In the genomic region with DNA sequence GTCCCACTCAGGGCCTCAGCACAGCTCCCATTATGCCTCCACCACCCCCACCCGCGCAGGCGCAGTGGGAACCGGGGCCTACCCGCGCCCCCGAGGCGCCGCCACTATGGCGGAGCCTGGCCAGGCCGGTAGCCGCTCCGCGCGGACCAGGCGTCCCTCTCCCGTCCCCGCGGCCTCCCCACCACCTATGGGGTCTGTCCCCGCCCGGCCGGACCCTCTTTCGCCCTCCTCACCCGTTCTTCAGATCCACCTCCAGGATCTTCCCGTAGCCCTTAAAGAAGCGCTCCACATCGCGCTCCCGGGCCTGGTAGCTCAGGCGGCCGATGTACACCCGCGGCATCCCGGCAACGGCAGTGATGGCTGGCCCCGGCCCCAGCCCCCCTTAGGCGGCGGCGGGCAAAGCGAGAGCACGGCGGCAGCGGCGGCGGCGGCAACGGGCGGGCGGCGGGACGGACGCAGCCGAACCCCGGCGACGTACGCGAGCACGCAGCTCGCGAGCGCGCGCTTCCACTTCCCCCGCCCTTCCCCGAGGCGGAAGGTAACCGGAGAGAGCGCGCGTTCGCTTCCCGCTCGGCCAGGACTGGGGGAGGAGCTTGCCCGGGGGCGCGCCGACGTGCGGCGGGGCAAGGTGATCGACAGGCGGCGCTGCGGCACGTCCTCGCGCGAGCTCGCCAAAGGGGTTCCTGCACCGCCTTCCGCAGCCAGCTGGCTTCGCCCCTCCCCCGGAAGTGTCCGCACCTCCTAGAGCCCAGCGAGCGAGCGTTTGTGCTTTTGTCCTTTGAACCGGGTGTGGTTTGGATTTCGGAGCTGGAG, we compare ENCODE assay signal across 8 cellular contexts. TPM values are rescaled to one million over a fixed set of nuclear protein-coding genes. Genes with fewer than 3 reads are reported as not detected.
DNase-seq lines count a peak whose midpoint lies in the region; ATAC-seq and TF ChIP-seq lines count a peak whose summit lies in the region.

Gene SRSF4 (minus strand): TSS at position 488 of the 813 bp plus-strand sequence. CDS start 148 bp downstream, at position 340.

- peak within 1 kb of the TSS; percentile 99 for H2AK9ac ChIP-seq in IMR-90 (replicated peaks; ENCODE audit: low read depth, low read length, poor library complexity)

- ATAC-seq in GM21528 (IDR thresholded peaks at IDR 0.05; ENCODE audit: low FRiP score, unreplicated experiment) (peak; percentile 87), IMR-90 (ENCODE audit: low read depth) (peak; percentile 94)

- peak within 1 kb of the TSS; percentile 94 for H4K5ac ChIP-seq in IMR-90 (ENCODE audit: low read depth, low read length)

- peaks cover 20% of the 10 kb centered on the region for H3K36me3 Mint-ChIP-seq in endothelial cell (ENCODE audit: low read depth, unreplicated experiment)

- H3K23ac ChIP-seq in IMR-90 (ENCODE audit: low read depth, low read length) = peak within 1 kb of the TSS; percentile 97

- H3K4me3 Mint-ChIP-seq in endothelial cell (ENCODE audit: unreplicated experiment) = peak within 1 kb of the TSS; percentile 97

- H4K20me1 ChIP-seq in IMR-90 (ENCODE audit: insufficient read depth, low read length) = peaks cover 49% of the 10 kb centered on the region
- peaks cover 26% of the 10 kb centered on the region for H4K20me1 ChIP-seq in OCI-LY7 (ENCODE audit: insufficient read depth, low read length)

- H3K36me3 ChIP-seq in IMR-90 (ENCODE audit: control insufficient read depth, insufficient read depth, low read length) (peaks cover 6% of the 10 kb centered on the region), OCI-LY7 (ENCODE audit: insufficient read depth, low read length) (peaks cover 44% of the 10 kb centered on the region)

- H3K79me1 ChIP-seq in IMR-90 (ENCODE audit: low read depth in 1 of 2, low read length in 2 of 2) = peaks cover 0 to 26% of the 10 kb centered on the region in 2 experiments; a peak in 2 of 4 replicates

- TF ChIP-seq CTCF in IMR-90 (conservative IDR thresholded peaks at IDR 0.05; ENCODE audit: low read depth, low read length) = peak; percentile 82
- peak; percentile 79 for TF ChIP-seq CTCF in OCI-LY7 (conservative IDR thresholded peaks at IDR 0.05; ENCODE audit: low read length)
- TF ChIP-seq CTCF in endothelial cell (IDR thresholded peaks at IDR 0.05; ENCODE audit: unreplicated experiment) = peak; percentile 76

- no peak within 1 kb of the TSS; the same call in 1 of the 3 replicates for H2BK15ac ChIP-seq in IMR-90 (ENCODE audit: low read depth, low read length)

- peak; percentile 100 for DNase-seq in DMS153 (lab: John Stamatoyannopoulos, UW)
- peak; percentile 98 for DNase-seq in IMR-90
- peak; percentile 99 for DNase-seq in OCI-LY7 (ENCODE audit: low spot score)
- DNase-seq in activated T-cell treated with anti-CD3 and anti-CD28 coated beads for 1 hour (ENCODE audit: low read depth) = peak; percentile 98
- peak; percentile 100 for DNase-seq in endothelial cell (ENCODE audit: low spot score)
- peak; percentile 97 for DNase-seq in midbrain (lab: John Stamatoyannopoulos, UW)
- peak; percentile 98 for DNase-seq in stimulated activated CD8-positive, alpha-beta memory T cell treated with anti-CD3 and anti-CD28 coated beads, Interleukin-2, amount 100 ng/mL, for 1 hour (ENCODE audit: low read depth in 2 of 2)

- POLR2A ChIA-PET in IMR-90 (lab: Charles Lee; ENCODE audit: unreplicated experiment) = interaction anchor here (0.6 to 2.4 kb wide), 7 partner anchors 10 to 445 kb away, joined by 3 to 28 read pairs (median 5); partner anchors contain the start of gene YTHDF2
- POLR2A ChIA-PET in OCI-LY7 (lab: Charles Lee) = interaction anchor here (0.8 to 2.7 kb wide), 8 partner anchors 11 to 336 kb away, joined by 3 to 11 read pairs (median 4); partner anchors contain the start of gene MECR

- peak within 1 kb of the TSS; percentile 90 for H3K4me2 ChIP-seq in IMR-90 (ENCODE audit: low read depth, low read length)
- peak within 1 kb of the TSS; percentile 97 for H3K4me2 ChIP-seq in OCI-LY7 (ENCODE audit: low read length)

- H3K27ac Mint-ChIP-seq in endothelial cell (ENCODE audit: unreplicated experiment) = peak within 1 kb of the TSS; percentile 94

- peak within 1 kb of the TSS; percentile 92 to 100 for H4K8ac ChIP-seq in IMR-90 (ENCODE audit: low read depth in 2 of 2, low read length in 2 of 2)

- H3K18ac ChIP-seq in IMR-90 (ENCODE audit: low read depth, low read length) = peak within 1 kb of the TSS; percentile 76

- H3K9me3 Mint-ChIP-seq in endothelial cell (ENCODE audit: unreplicated experiment) = no peaks in the 10 kb centered on the region

- H3K14ac ChIP-seq in IMR-90 (replicated peaks; ENCODE audit: low read depth, low read length) = peak within 1 kb of the TSS; percentile 99

- peaks cover 16% of the 10 kb centered on the region for H3K9me1 ChIP-seq in IMR-90 (ENCODE audit: insufficient read depth, low read length)

- CTCF ChIA-PET in IMR-90 (lab: Yijun Ruan, JAX) (interaction anchor here (0.6 to 2.3 kb wide), 6 partner anchors 15 to 300 kb away, joined by 3 to 17 read pairs (median 6); no protein-coding TSS in a partner anchor), OCI-LY7 (lab: Charles Lee; ENCODE audit: unreplicated experiment) (interaction anchor here (0.5 to 1.5 kb wide), 10 partner anchors 18 to 1609 kb away, joined by 3 to 5 read pairs (median 3); no protein-coding TSS in a partner anchor)

- H3K4ac ChIP-seq in IMR-90 (ENCODE audit: low read depth, low read length) = peak within 1 kb of the TSS; percentile 99

- peak within 1 kb of the TSS; percentile 81 for H2BK120ac ChIP-seq in IMR-90 (ENCODE audit: low read depth, low read length)

- H2AFZ ChIP-seq in IMR-90 (replicated peaks; ENCODE audit: low read length, poor library complexity) (peak within 1 kb of the TSS; percentile 99), OCI-LY7 (ENCODE audit: low read length) (peak within 1 kb of the TSS; percentile 92)

- peak within 1 kb of the TSS; percentile 91 for H3K56ac ChIP-seq in IMR-90 (ENCODE audit: extremely low read depth, insufficient read depth, low read length)

- no peaks in the 10 kb centered on the region for H3K9me2 ChIP-seq in OCI-LY7 (ENCODE audit: insufficient read depth, low read length)

- 0% methylated on average over 48 of the region's 100 CpGs; no CpG with 5 or more reads in 1 of the 2 experiments for WGBS in IMR-90 (ENCODE audit: extremely low coverage in 2 of 2, insufficient read length in 1 of 2), 2 experiments

- H3K27me3 ChIP-seq in IMR-90 (ENCODE audit: control insufficient read depth, insufficient read depth, low read length) = no peaks in the 10 kb centered on the region

- no peak within 1 kb of the TSS for H2BK20ac ChIP-seq in IMR-90 (ENCODE audit: low read depth, low read length)

- H3K4me1 ChIP-seq in IMR-90 (ENCODE audit: control insufficient read depth, insufficient read depth, low read length) = peaks cover 10% of the 10 kb centered on the region
- H3K4me1 ChIP-seq in OCI-LY7 (ENCODE audit: insufficient read depth, low read length, poor library complexity, severe bottlenecking) = peaks cover 25% of the 10 kb centered on the region

- peak within 1 kb of the TSS; percentile 97 for H3K27ac ChIP-seq in IMR-90 (ENCODE audit: insufficient read depth, low read length)
- peak within 1 kb of the TSS; percentile 82 for H3K27ac ChIP-seq in OCI-LY7 (ENCODE audit: low read depth, low read length, poor library complexity, severe bottlenecking)

- BruUV-seq in IMR-90 (replicated peaks; lab: Mats Ljungman, UMichigan) (no TSS peak), OCI-LY7 (replicated peaks; lab: Mats Ljungman, UMichigan) (no TSS peak)

- TF ChIP-seq POLR2A in IMR-90 (IDR thresholded peaks at IDR 0.05; ENCODE audit: low read depth, low read length) = peak; percentile 90

- peak; percentile 59 for TF ChIP-seq RAD21 in IMR-90 (IDR thresholded peaks at IDR 0.05; ENCODE audit: low read length)

- H2BK5ac ChIP-seq in IMR-90 (ENCODE audit: low read depth, low read length, poor library complexity, severe bottlenecking) = peak within 1 kb of the TSS; percentile 90

- H3K9me3 ChIP-seq in IMR-90 (ENCODE audit: control insufficient read depth, insufficient read depth, low read length) = no peaks in the 10 kb centered on the region
- H3K9me3 ChIP-seq in OCI-LY7 (ENCODE audit: low read length) = no peaks in the 10 kb centered on the region

- peak within 1 kb of the TSS; percentile 94 for H2AK5ac ChIP-seq in IMR-90 (ENCODE audit: low read depth, low read length)

- H3K4me1 Mint-ChIP-seq in endothelial cell (ENCODE audit: unreplicated experiment) = peaks cover 34% of the 10 kb centered on the region

- peak within 1 kb of the TSS; percentile 99 for H4K91ac ChIP-seq in IMR-90 (ENCODE audit: insufficient read depth, low read depth, low read length)

- in situ Hi-C loops in IMR-90 (cut with MboI; ENCODE audit: low sequenced_read_pairs) = no loop called here

- peaks cover 8% of the 10 kb centered on the region for H3K27me3 Mint-ChIP-seq in endothelial cell (ENCODE audit: unreplicated experiment)

- intact Hi-C loops in IMR-90 (cut with micrococcal nuclease) = loop anchor here (2.0 to 5.0 kb wide), 3 partner anchors 15 to 299 kb away; partner anchors contain the start of gene TMEM200B
- intact Hi-C loops in OCI-LY7 (cut with micrococcal nuclease; ENCODE audit: unreplicated experiment) = loop anchor here (5.0 kb wide), 2 partner anchors 299 to 669 kb away; no protein-coding TSS in a partner anchor

- H3K79me2 ChIP-seq in OCI-LY7 (ENCODE audit: insufficient read depth, low read depth, low read length) = peaks cover 50% of the 10 kb centered on the region

- dilution Hi-C loops in IMR-90 (cut with HindIII; ENCODE audit: low sequenced_read_pairs, unreplicated experiment) = no loop called here

- H3K4me3 ChIP-seq in IMR-90 (ENCODE audit: insufficient read depth, low read depth, low read length) = peak within 1 kb of the TSS; percentile 84
- peak within 1 kb of the TSS; percentile 92 for H3K4me3 ChIP-seq in OCI-LY7 (ENCODE audit: low read depth, low read length, poor library complexity, severe bottlenecking)

- peak within 1 kb of the TSS; percentile 98 for H3K9ac ChIP-seq in IMR-90 (ENCODE audit: low read depth, low read length)

TF ChIP-seq in IMR-90, 13 proteins besides CTCF, POLR2A, EP300 and RAD21 (continues in another document):
- TF ChIP-seq CEBPB (IDR thresholded peaks at IDR 0.05; ENCODE audit: low read depth, low read length) (no peak), SMC3 (IDR thresholded peaks at IDR 0.05; ENCODE audit: low read depth, low read length) (peak; percentile 32; the same call in 1 of the 2 replicates), RFX5 (IDR thresholded peaks at IDR 0.05; ENCODE audit: low read depth, low read length) (no peak), NFE2L2 (IDR thresholded peaks at IDR 0.05; ENCODE audit: low read depth, low read length) (no peak), RCOR1 (IDR thresholded peaks at IDR 0.05; ENCODE audit: insufficient replicate concordance, low read length) (no peak), MAZ (IDR thresholded peaks at IDR 0.05; ENCODE audit: borderline replicate concordance, low read depth, low read length) (peak; percentile 87)

RNA-seq across cellular contexts. Expression of gene SRSF4, which starts in this region (rescaled TPM):
- total RNA-seq in IMR-90 (2012; rRNA removed) = 20.8 and 38.6 TPM in 2 replicates
- polyA plus RNA-seq in IMR-90 (2012; rRNA removed) = 37.8 and 48.5 TPM in 2 replicates
- polyA plus RNA-seq in IMR-90 (2012; cell fraction: cytosol; rRNA removed) = 20.4 and 21.2 TPM in 2 replicates
- 75.0 and 295 TPM in 2 replicates for polyA plus RNA-seq in IMR-90 (2012; cell fraction: nucleus; rRNA removed; ENCODE audit: low replicate concordance)
- total RNA-seq in OCI-LY7 (2014; rRNA removed; shearing (Covaris generic)) = 52.8 and 68.6 TPM in 2 replicates
- 122 and 130 TPM in 2 replicates for total RNA-seq in OCI-LY7 (2022)
- 68.6 TPM for total RNA-seq in endothelial cell (ENCODE audit: unreplicated experiment)

Comparison
In these comparisons a context has a peak if more than half of its experiments do, and no peak if none do; other contexts are left out.
1. Peak in every context shown above with its lines: DNase-seq, ATAC-seq, H3K4me3 ChIP-seq and H3K27ac ChIP-seq.